In the genomic region with DNA sequence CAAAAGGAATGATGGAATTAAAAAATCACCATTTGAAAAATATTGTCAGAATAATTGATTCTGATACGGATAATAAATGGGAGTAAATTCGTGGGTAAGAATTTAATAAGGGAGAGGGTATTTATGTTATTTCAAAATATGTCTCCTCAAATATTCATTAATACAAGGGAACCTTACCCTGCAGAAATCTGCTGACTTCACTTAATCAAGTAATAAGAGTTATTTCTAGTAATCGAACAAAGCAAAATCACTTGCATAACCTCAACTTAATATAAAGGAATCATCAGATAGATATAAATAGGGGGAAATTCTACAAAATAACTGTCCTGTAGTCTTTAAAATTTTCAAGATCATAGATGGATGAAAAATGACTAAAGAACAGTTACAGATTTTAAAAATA, we compare ENCODE assay signal across 27 cellular contexts.
"Had no signal": no experiment of that assay in that cellular context is flagged by ENCODE, and none has a peak within 500 bp of the region (broad histone marks: within the 10 kb centered on the region; RNA-seq: fewer than 3 reads in every experiment).

No MANE protein-coding gene starts in this region.

- H3K4me1 ChIP-seq: stomach, suprapubic skin, testis, thyroid gland, tibial artery, tibial nerve, transverse colon, upper lobe of left lung, upper lobe of right lung, uterus, vagina had no signal

- H3K4me3 ChIP-seq: stomach, suprapubic skin, testis, thoracic aorta, thyroid gland, tibial artery, tibial nerve, transverse colon, upper lobe of left lung, upper lobe of right lung, uterus, vagina had no signal

- H3K27me3 ChIP-seq: stomach, suprapubic skin, testis, thyroid gland, tibial artery, tibial nerve, transverse colon, upper lobe of left lung, upper lobe of right lung, uterus, vagina had no signal

- H3K36me3 ChIP-seq: stomach, suprapubic skin, thoracic aorta, thyroid gland, tibial artery, tibial nerve, transverse colon, upper lobe of left lung, upper lobe of right lung, uterus, vagina had no signal

- H3K27ac ChIP-seq: stomach, suprapubic skin, testis, thoracic aorta, thyroid gland, tibial artery, tibial nerve, transverse colon, upper lobe of left lung, upper lobe of right lung, uterus, vagina had no signal

- FAIRE-seq: urothelium cell line had no signal

- H3K9me3 ChIP-seq: suprapubic skin, testis, thoracic aorta, thyroid gland, transverse colon, upper lobe of left lung, upper lobe of right lung, uterus, vagina had no signal

- DNase-seq: stimulated activated CD4-positive, alpha-beta T cell treated with anti-CD3 and anti-CD28 coated beads, Interleukin-2, amount 100 ng/mL, for 48 hours; stimulated activated CD4-positive, alpha-beta T cell treated with anti-CD3 and anti-CD28 coated beads, Interleukin-4, amount 100 ng/mL, for 1 hour; stimulated activated CD4-positive, alpha-beta T cell treated with anti-CD3 and anti-CD28 coated beads, Interleukin-4, amount 100 ng/mL, for 24 hours; stimulated activated CD4-positive, alpha-beta T cell treated with anti-CD3 and anti-CD28 coated beads, Interleukin-4, amount 100 ng/mL, for 4 hours; stimulated activated CD8-positive, alpha-beta memory T cell treated with anti-CD3 and anti-CD28 coated beads, Interleukin-4, amount 100 ng/mL, for 48 hours; stimulated activated naive B cell treated with anti-CD40 and anti-IgM and Interleukin-4, amounts not matched to agents 10 μg/mL and 1 μg/mL and 100 μg/mL, for 72 hours; stimulated activated naive CD4-positive, alpha-beta T cell; stimulated activated naive CD4-positive, alpha-beta T cell treated with Interleukin-2 at 50 U/mL for 16 hours; stimulated activated naive CD8-positive, alpha-beta T cell treated with anti-CD3 and anti-CD28 coated beads, Interleukin-15, amount 100 ng/mL, for 72 hours; stimulated activated naive CD8-positive, alpha-beta T cell treated with anti-CD3 and anti-CD28 coated beads, Interleukin-15, Interleukin-2, amounts not matched to agents 100 U/mL and 50 U/mL, for 24 hours; stomach; substantia nigra; testis; thyroid gland; tibial artery; transverse colon; trophoblast cell; upper lobe of left lung; upper lobe of right lung; uterus had no signal

- ATAC-seq: stimulated activated effector memory CD8-positive, alpha-beta T cell treated with anti-CD3 and anti-CD28 coated beads, Interleukin-12 subunit alpha, Interleukin-12 subunit beta, amount 100 ng/mL, for 72 hours; stimulated activated memory B cell treated with anti-CD40 and anti-IgM and Interleukin-4, amounts not matched to agents 10 μg/mL and 1 μg/mL and 100 μg/mL, for 72 hours; stimulated activated naive B cell treated with anti-CD40 and anti-IgM and Interleukin-4, amounts not matched to agents 10 μg/mL and 1 μg/mL and 100 μg/mL, for 72 hours; stimulated activated naive CD8-positive, alpha-beta T cell treated with anti-CD3 and anti-CD28 coated beads, Interleukin-15, amount 100 ng/mL, for 72 hours; stimulated activated naive CD8-positive, alpha-beta T cell treated with anti-CD3 and anti-CD28 coated beads, Interleukin-15, Interleukin-2, amounts not matched to agents 100 U/mL and 50 U/mL, for 24 hours; upper lobe of right lung had no signal
